15 cellular contexts compared by ENCODE assay signal in genomic region chr12:12461281-12461922, GRCh38.
DNase-seq lines count a peak whose midpoint lies in the region; ATAC-seq and TF ChIP-seq lines count a peak whose summit lies in the region.
"Had no signal": no experiment of that assay in that cellular context is flagged by ENCODE, and none has a peak within 500 bp of the region (broad histone marks: within the 10 kb centered on the region; RNA-seq: fewer than 3 reads in every experiment).

No MANE protein-coding gene starts in this region.

- H3K4me1 ChIP-seq in right atrium auricular region, result no peaks in the 10 kb centered on the region
- H3K4me1 ChIP-seq: suprapubic skin had no signal

- H3K27me3 Mint-ChIP-seq in effector memory CD8-positive, alpha-beta T cell, result no peaks in the 10 kb centered on the region

- peaks cover 8% of the 10 kb centered on the region for H3K36me3 Mint-ChIP-seq in effector memory CD8-positive, alpha-beta T cell (ENCODE audit: insufficient read depth)

- no peaks in the 10 kb centered on the region for H3K27me3 ChIP-seq in right atrium auricular region
- H3K27me3 ChIP-seq: gastroesophageal sphincter, suprapubic skin had no signal

- peaks cover 22 to 29% of the 10 kb centered on the region in 2 donors for H3K4me1 Mint-ChIP-seq in effector memory CD8-positive, alpha-beta T cell (ENCODE audit: low read depth in 2 of 2)

- no peak overlapping the region for H3K4me3 ChIP-seq in right atrium auricular region
- H3K4me3 ChIP-seq: coronary artery, gastroesophageal sphincter, GM23248, suprapubic skin had no signal

- ATAC-seq in effector memory CD8-positive, alpha-beta T cell (replicated peaks), result no peak
- ATAC-seq: gastroesophageal sphincter had no signal

- TF ChIP-seq CTCF in right atrium auricular region (IDR thresholded peaks at IDR 0.05), result no peak

- H3K9me3 ChIP-seq in right atrium auricular region, result no peaks in the 10 kb centered on the region
- H3K9me3 ChIP-seq: gastroesophageal sphincter, suprapubic skin had no signal

- no peaks in the 10 kb centered on the region for H3K9me3 Mint-ChIP-seq in effector memory CD8-positive, alpha-beta T cell

- DNase-seq in activated naive CD4-positive, alpha-beta T cell treated with Interleukin-2 at 50 U/mL for 16 hours, result peak; percentile 64
- DNase-seq in activated naive CD4-positive, alpha-beta T cell (lab: John Stamatoyannopoulos, UW), result no peak
- peak; percentile 67 for DNase-seq in activated CD8-positive, alpha-beta memory T cell treated with anti-CD3 and anti-CD28 coated beads, Interleukin-2, amount 50 U/mL, for 48 hours
- no peak for DNase-seq in effector memory CD8-positive, alpha-beta T cell
- no peak for DNase-seq in medulla oblongata (ENCODE audit: extremely low spot score)
- DNase-seq in DMS79 (lab: John Stamatoyannopoulos, UW), result no peak
- DNase-seq in right atrium auricular region (ENCODE audit: low spot score), result no peak
- DNase-seq: COR-L47, GM23248, NCI-H1105 had no signal

- peak overlapping the region; percentile 47 to 55 for H3K4me3 Mint-ChIP-seq in effector memory CD8-positive, alpha-beta T cell

- peak overlapping the region; percentile 41 to 89 for H3K27ac Mint-ChIP-seq in effector memory CD8-positive, alpha-beta T cell

- H3K27ac ChIP-seq in temporal lobe (ENCODE audit: low read depth, low read length) (peak overlapping the region; percentile 14), right atrium auricular region (no peak overlapping the region)
- H3K27ac ChIP-seq: coronary artery, gastroesophageal sphincter, GM23248, KMS-11, suprapubic skin had no signal

- H3K36me3 ChIP-seq in right atrium auricular region, result no peaks in the 10 kb centered on the region

Comparison
In these comparisons a context has a peak if more than half of its experiments do, and no peak if none do; other contexts are left out.
1. DNase-seq: peak in activated naive CD4-positive, alpha-beta T cell treated with Interleukin-2 at 50 U/mL for 16 hours (single experiment) and activated CD8-positive, alpha-beta memory T cell treated with anti-CD3 and anti-CD28 coated beads, Interleukin-2, amount 50 U/mL, for 48 hours (single experiment); none in activated naive CD4-positive, alpha-beta T cell (0 of 4), effector memory CD8-positive, alpha-beta T cell (0 of 3), medulla oblongata (single experiment), DMS79 (single experiment) and right atrium auricular region (single experiment).